In the genomic region with DNA sequence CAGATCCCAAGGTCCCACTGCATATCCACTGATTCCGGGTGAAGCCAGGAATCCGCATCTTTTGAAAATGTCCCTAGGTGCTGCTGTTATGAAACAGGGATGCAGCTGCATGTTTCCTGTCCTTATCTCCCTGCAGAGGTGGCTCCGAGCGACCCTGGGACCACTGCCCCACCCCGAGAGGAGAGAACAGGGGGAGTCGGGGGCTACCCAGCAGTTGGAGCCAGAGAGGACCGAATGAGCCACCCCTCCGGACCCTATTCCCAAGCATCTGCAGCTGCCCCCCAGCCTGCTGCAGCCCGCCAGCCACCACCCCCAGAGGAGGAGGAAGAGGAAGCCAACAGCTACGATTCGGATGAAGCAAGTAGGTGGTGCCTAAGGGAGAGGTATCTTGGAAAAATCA, we compare ENCODE assay signal across 28 cellular contexts. TPM values are rescaled to one million over a fixed set of nuclear protein-coding genes. Genes with fewer than 3 reads are reported as not detected.
"Had no signal": no experiment of that assay in that cellular context is flagged by ENCODE, and none has a peak within 500 bp of the region (broad histone marks: within the 10 kb centered on the region; RNA-seq: fewer than 3 reads in every experiment).

No MANE protein-coding gene starts in this region.

- H2AFZ ChIP-seq: parathyroid adenoma had no signal

- H3K4me3 ChIP-seq: ovary, psoas muscle, right lobe of liver, sigmoid colon, suprapubic skin, testis, tibial artery, transverse colon, upper lobe of right lung, uterus had no signal

- H3K4me1 ChIP-seq: parathyroid adenoma, psoas muscle, right lobe of liver, sigmoid colon, suprapubic skin, testis, tibial artery, transverse colon, upper lobe of right lung, uterus had no signal

- H3K27ac ChIP-seq: ovary, parathyroid adenoma, psoas muscle, right lobe of liver, sigmoid colon, suprapubic skin, testis, tibial artery, transverse colon, upper lobe of right lung, uterus had no signal

- H3K36me3 ChIP-seq: ovary, right lobe of liver, sigmoid colon, suprapubic skin, tibial artery, transverse colon, upper lobe of right lung, uterus had no signal

- H3K9me3 ChIP-seq: ovary, psoas muscle, right lobe of liver, sigmoid colon, suprapubic skin, testis, tibial artery, transverse colon, upper lobe of right lung, uterus had no signal

- DNase-seq: naive thymus-derived CD8-positive, alpha-beta T cell; nephron progenitor cell; occipital lobe; ovary; posterior cingulate gyrus; psoas muscle; right cardiac atrium; right lobe of liver; sigmoid colon; small intestine; stimulated activated CD4-positive, alpha-beta T cell treated with anti-CD3 and anti-CD28 coated beads, Interleukin-15, amount 100 ng/mL, for 24 hours; stimulated activated CD4-positive, alpha-beta T cell treated with anti-CD3 and anti-CD28 coated beads, Interleukin-2, amount 100 ng/mL, for 24 hours; stimulated activated CD4-positive, alpha-beta T cell treated with anti-CD3 and anti-CD28 coated beads, Interleukin-2, amount 100 ng/mL, for 48 hours; stimulated activated CD4-positive, alpha-beta T cell treated with anti-CD3 and anti-CD28 coated beads, Interleukin-4, amount 100 ng/mL, for 24 hours; stimulated activated naive CD4-positive, alpha-beta T cell; stimulated activated naive CD8-positive, alpha-beta T cell treated with anti-CD3 and anti-CD28 coated beads, Interleukin-15, amount 100 ng/mL, for 72 hours; stimulated activated naive CD8-positive, alpha-beta T cell treated with anti-CD3 and anti-CD28 coated beads, Interleukin-15, Interleukin-2, amounts not matched to agents 100 U/mL and 50 U/mL, for 24 hours; substantia nigra; testis; tibial artery; transverse colon; upper lobe of right lung; uterus had no signal

- H3K27me3 ChIP-seq: ovary, right lobe of liver, testis, uterus had no signal

- H3K9ac ChIP-seq: parathyroid adenoma had no signal

- ATAC-seq: naive thymus-derived CD8-positive, alpha-beta T cell; natural killer cell treated with Interleukin-12 subunit alpha and Interleukin-12 subunit beta and Interleukin-15 and Interleukin-18, amount 100 ng/mL, for 72 hours; psoas muscle; right cardiac atrium; right lobe of liver; stimulated activated memory B cell treated with anti-CD40 and anti-IgM and Interleukin-4, amounts not matched to agents 10 μg/mL and 1 μg/mL and 100 μg/mL, for 72 hours; stimulated activated naive CD8-positive, alpha-beta T cell treated with anti-CD3 and anti-CD28 coated beads, Interleukin-15, amount 100 ng/mL, for 72 hours; stimulated activated naive CD8-positive, alpha-beta T cell treated with anti-CD3 and anti-CD28 coated beads, Interleukin-15, Interleukin-2, amounts not matched to agents 100 U/mL and 50 U/mL, for 24 hours; upper lobe of right lung had no signal

RNA-seq across cellular contexts. Expression of gene OAS1, which starts 30.3 kb away (rescaled TPM):
- total RNA-seq: neural crest cell had no signal
